Comparison of ENCODE assay signal across 24 cellular contexts in the genomic region with DNA sequence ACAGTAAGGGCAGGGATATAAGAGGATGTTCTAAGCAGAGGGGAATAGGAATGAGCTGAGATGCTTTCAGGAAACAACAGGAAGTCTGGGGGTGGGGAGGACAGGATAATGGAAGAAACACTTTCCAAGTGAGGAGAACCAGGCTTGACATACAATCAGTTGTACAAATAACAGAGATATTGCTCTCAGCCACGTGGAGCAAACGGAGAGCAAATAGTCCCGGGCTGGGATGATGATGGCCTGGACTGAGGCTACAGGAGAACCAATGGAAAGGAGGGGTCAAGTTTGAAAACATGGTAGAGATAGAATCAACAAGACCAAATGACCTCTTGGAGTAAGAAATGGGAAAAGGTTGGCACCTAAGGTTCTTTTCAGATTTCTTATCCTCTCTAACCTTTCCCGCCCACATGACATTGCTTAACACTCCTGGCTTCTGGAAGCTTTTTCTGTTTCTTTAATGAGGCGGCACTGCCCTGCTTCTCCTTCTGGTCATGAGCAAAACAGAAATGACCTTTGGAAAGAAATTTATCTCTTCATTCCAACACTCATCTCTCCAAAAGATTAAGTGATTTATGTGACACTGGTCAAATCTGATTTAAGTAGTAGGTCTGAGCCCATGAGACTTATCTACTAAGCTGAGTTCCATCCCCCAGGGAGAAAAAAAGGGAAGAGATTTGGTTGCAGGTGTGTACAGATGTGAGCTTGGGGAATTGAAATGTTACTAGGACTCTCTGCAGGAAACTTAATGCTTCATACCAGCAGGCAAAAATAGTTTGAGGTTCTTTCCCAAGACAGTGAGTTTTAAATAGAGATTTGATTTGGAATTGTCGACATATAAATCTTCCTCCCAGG.
DNase-seq lines count a peak whose midpoint lies in the region; ATAC-seq and TF ChIP-seq lines count a peak whose summit lies in the region.
"Had no signal": no experiment of that assay in that cellular context is flagged by ENCODE, and none has a peak within 500 bp of the region (broad histone marks: within the 10 kb centered on the region; RNA-seq: fewer than 3 reads in every experiment).

No MANE protein-coding gene starts in this region.

- no peak overlapping the region for H3K9ac ChIP-seq in mammary epithelial cell (ENCODE audit: insufficient read depth, low read length)

- DNase-seq in right cardiac atrium (no peak), left ventricle myocardium inferior (no peak), OCI-LY7 (ENCODE audit: low spot score) (peak; percentile 77), germinal center (ENCODE audit: low spot score) (peak; percentile 30), mammary epithelial cell (no peak), CD14-positive monocyte (ENCODE audit: low spot score) (no peak)
- DNase-seq in stimulated activated effector memory CD8-positive, alpha-beta T cell treated with anti-CD3 and anti-CD28 coated beads, Interleukin-12 subunit alpha, Interleukin-12 subunit beta, amount 100 ng/mL, for 72 hours (ENCODE audit: low spot score in 2 of 2): no peak
- DNase-seq: 8988T, DMS53, GF-D8, HCEC 1CT, KBM-7, NCI-H1105, NCI-H146, NCI-H2029, NCI-H226, NCI-H510A treated with DMSO at 0.1 percent for 48 hours, NCI-H748 treated with DMSO at 0.1 percent for 48 hours, OCI-M1, SJCRH30 had no signal

- POLR2A ChIA-PET in OCI-LY7 (lab: Charles Lee): interaction anchor here (1.3 to 1.8 kb wide), 2 partner anchors 8 to 12 kb away, joined by 4 to 5 read pairs; no protein-coding TSS in a partner anchor

- peaks cover 5% of the 10 kb centered on the region for H3K9me3 Mint-ChIP-seq in stimulated activated effector memory CD8-positive, alpha-beta T cell treated with anti-CD3 and anti-CD28 coated beads, Interleukin-12 subunit alpha, Interleukin-12 subunit beta, amount 100 ng/mL, for 72 hours
- peaks cover 6 to 25% (median 18%) of the 10 kb centered on the region in 7 donors for H3K9me3 Mint-ChIP-seq in CD14-positive monocyte

- H3K27me3 ChIP-seq in right cardiac atrium (ENCODE audit: control insufficient read depth, insufficient read depth) (no peaks in the 10 kb centered on the region), left ventricle myocardium inferior (ENCODE audit: low read depth) (peaks cover 4% of the 10 kb centered on the region), mammary epithelial cell (ENCODE audit: insufficient read depth, low read length) (peaks cover 3% of the 10 kb centered on the region)
- H3K27me3 ChIP-seq: SJCRH30 had no signal

- no peak overlapping the region for H3K4me3 Mint-ChIP-seq in stimulated activated effector memory CD8-positive, alpha-beta T cell treated with anti-CD3 and anti-CD28 coated beads, Interleukin-12 subunit alpha, Interleukin-12 subunit beta, amount 100 ng/mL, for 72 hours
- H3K4me3 Mint-ChIP-seq in CD14-positive monocyte: no peak overlapping the region

- no peaks in the 10 kb centered on the region for H3K36me3 ChIP-seq in left ventricle myocardium inferior
- peaks cover 13% of the 10 kb centered on the region for H3K36me3 ChIP-seq in OCI-LY7 (ENCODE audit: insufficient read depth, low read length)
- H3K36me3 ChIP-seq in mammary epithelial cell (ENCODE audit: insufficient read depth, low read length): no peaks in the 10 kb centered on the region
- H3K36me3 ChIP-seq: SJCRH30 had no signal

- H3K4me2 ChIP-seq in OCI-LY7 (ENCODE audit: low read length) (peak overlapping the region; percentile 43), mammary epithelial cell (ENCODE audit: insufficient read depth, low read depth, low read length) (no peak overlapping the region)

- peaks cover 0 to 3% (median 1%) of the 10 kb centered on the region in 3 donors for H3K27me3 Mint-ChIP-seq in CD14-positive monocyte (ENCODE audit: low read depth in 3 of 3)

- in situ Hi-C loops in mammary epithelial cell (cut with MboI; ENCODE audit: low sequenced_read_pairs in 2 of 2): no loop called here

- 62% methylated on average over 6 of the region's 6 CpGs for WGBS in right cardiac atrium
- 55% methylated on average over 6 of the region's 6 CpGs for WGBS in mammary epithelial cell (ENCODE audit: low coverage, missing lambda C conversion rate)

- intact Hi-C loops in right cardiac atrium (cut with DNase I): no loop called here
- intact Hi-C loops in left ventricle myocardium inferior (cut with micrococcal nuclease): no loop called here
- intact Hi-C loops in OCI-LY7 (cut with micrococcal nuclease; ENCODE audit: unreplicated experiment): no loop called here
- intact Hi-C loops in mammary epithelial cell (cut with micrococcal nuclease): no loop called here
- intact Hi-C loops in CD14-positive monocyte (cut with micrococcal nuclease): no loop called here

- H3K4me3 ChIP-seq in right cardiac atrium (ENCODE audit: low read length): no peak overlapping the region
- no peak overlapping the region for H3K4me3 ChIP-seq in left ventricle myocardium inferior
- H3K4me3 ChIP-seq in OCI-LY7 (ENCODE audit: low read depth, low read length, poor library complexity, severe bottlenecking): peak overlapping the region; percentile 12
- H3K4me3 ChIP-seq in mammary epithelial cell (replicated peaks in 1 of 3; ENCODE audit: insufficient read depth in 1 of 3, low read depth in 2 of 3, low read length in 3 of 3): no peak overlapping the region
- H3K4me3 ChIP-seq: SJCRH30 had no signal

- CTCF ChIA-PET in OCI-LY7 (lab: Charles Lee; ENCODE audit: unreplicated experiment): no interaction called here
- CTCF ChIA-PET in mammary epithelial cell (lab: Charles Lee; ENCODE audit: low non-redundant PET): no interaction called here

- no peaks in the 10 kb centered on the region for H3K9me2 ChIP-seq in OCI-LY7 (ENCODE audit: insufficient read depth, low read length)

- H2AFZ ChIP-seq in OCI-LY7 (ENCODE audit: low read length): peak overlapping the region; percentile 73
- no peak overlapping the region for H2AFZ ChIP-seq in mammary epithelial cell (ENCODE audit: low read depth, low read length)

- H3K27ac Mint-ChIP-seq in stimulated activated effector memory CD8-positive, alpha-beta T cell treated with anti-CD3 and anti-CD28 coated beads, Interleukin-12 subunit alpha, Interleukin-12 subunit beta, amount 100 ng/mL, for 72 hours: no peak overlapping the region
- H3K27ac Mint-ChIP-seq in CD14-positive monocyte: no peak overlapping the region

- no peak for TF ChIP-seq CTCF in left ventricle myocardium inferior (IDR thresholded peaks at IDR 0.05; ENCODE audit: borderline replicate concordance)
- TF ChIP-seq CTCF in OCI-LY7 (conservative IDR thresholded peaks at IDR 0.05; ENCODE audit: low read length): no peak
- no peak for TF ChIP-seq CTCF in mammary epithelial cell (conservative IDR thresholded peaks at IDR 0.05 in 1 of 2, IDR thresholded peaks at IDR 0.05 in 1 of 2; ENCODE audit: extremely low read depth in 1 of 2, insufficient read depth in 1 of 2, low read depth in 1 of 2, low read length in 2 of 2)
- TF ChIP-seq CTCF in CD14-positive monocyte (IDR thresholded peaks at IDR 0.05): no peak

- H3K79me2 ChIP-seq in OCI-LY7 (ENCODE audit: insufficient read depth, low read depth, low read length) (no peaks in the 10 kb centered on the region), mammary epithelial cell (ENCODE audit: insufficient read depth, low read length) (no peaks in the 10 kb centered on the region)

- peaks cover 3% of the 10 kb centered on the region for H3K4me1 ChIP-seq in right cardiac atrium (ENCODE audit: control insufficient read depth, insufficient read depth, low read length)
- no peaks in the 10 kb centered on the region for H3K4me1 ChIP-seq in left ventricle myocardium inferior
- peaks cover 57% of the 10 kb centered on the region for H3K4me1 ChIP-seq in OCI-LY7 (ENCODE audit: insufficient read depth, low read length, poor library complexity, severe bottlenecking)
- H3K4me1 ChIP-seq in mammary epithelial cell (ENCODE audit: insufficient read depth, low read length): no peaks in the 10 kb centered on the region
- H3K4me1 ChIP-seq: SJCRH30 had no signal

- no peaks in the 10 kb centered on the region for H3K36me3 Mint-ChIP-seq in stimulated activated effector memory CD8-positive, alpha-beta T cell treated with anti-CD3 and anti-CD28 coated beads, Interleukin-12 subunit alpha, Interleukin-12 subunit beta, amount 100 ng/mL, for 72 hours
- no peaks in the 10 kb centered on the region for H3K36me3 Mint-ChIP-seq in CD14-positive monocyte

- H4K20me1 ChIP-seq in OCI-LY7 (ENCODE audit: insufficient read depth, low read length) (no peaks in the 10 kb centered on the region), mammary epithelial cell (ENCODE audit: insufficient read depth, low read length) (no peaks in the 10 kb centered on the region)

- no peaks in the 10 kb centered on the region for H3K9me3 ChIP-seq in right cardiac atrium (ENCODE audit: control insufficient read depth, low read length)
- peaks cover 3% of the 10 kb centered on the region for H3K9me3 ChIP-seq in left ventricle myocardium inferior (replicated peaks)
- peaks cover 46% of the 10 kb centered on the region for H3K9me3 ChIP-seq in OCI-LY7 (ENCODE audit: low read length)
- H3K9me3 ChIP-seq in mammary epithelial cell (replicated peaks; ENCODE audit: insufficient read depth, low read length): no peaks in the 10 kb centered on the region
- H3K9me3 ChIP-seq: SJCRH30 had no signal

- peaks cover 10% of the 10 kb centered on the region for H3K4me1 Mint-ChIP-seq in stimulated activated effector memory CD8-positive, alpha-beta T cell treated with anti-CD3 and anti-CD28 coated beads, Interleukin-12 subunit alpha, Interleukin-12 subunit beta, amount 100 ng/mL, for 72 hours
- no peaks in the 10 kb centered on the region for H3K4me1 Mint-ChIP-seq in CD14-positive monocyte

- ATAC-seq in right cardiac atrium (no peak), GM19023 (IDR thresholded peaks at IDR 0.05; ENCODE audit: unreplicated experiment) (no peak)
- ATAC-seq in stimulated activated effector memory CD8-positive, alpha-beta T cell treated with anti-CD3 and anti-CD28 coated beads, Interleukin-12 subunit alpha, Interleukin-12 subunit beta, amount 100 ng/mL, for 72 hours: no peak
- ATAC-seq: HepG2 had no signal

- H3K27ac ChIP-seq in right cardiac atrium (ENCODE audit: low read length): peak overlapping the region; percentile 35
- no peak overlapping the region for H3K27ac ChIP-seq in left ventricle myocardium inferior (replicated peaks)
- H3K27ac ChIP-seq in OCI-LY7 (ENCODE audit: low read depth, low read length, poor library complexity, severe bottlenecking): peak overlapping the region; percentile 71
- no peak overlapping the region for H3K27ac ChIP-seq in mammary epithelial cell (ENCODE audit: insufficient read depth, low read depth, low read length)
- H3K27ac ChIP-seq: C4-2B, HL-60, SJCRH30 had no signal

- dilution Hi-C loops in mammary epithelial cell (cut with HindIII; ENCODE audit: low sequenced_read_pairs): no loop called here

- no TSS peak for BruUV-seq in OCI-LY7 (replicated peaks; lab: Mats Ljungman, UMichigan)
- BruUV-seq in mammary epithelial cell (replicated peaks; lab: Mats Ljungman, UMichigan): no TSS peak

Comparison
In these comparisons a context has a peak if more than half of its experiments do, and no peak if none do; other contexts are left out.
1. H3K27ac ChIP-seq: peak in right cardiac atrium (single experiment) and OCI-LY7 (single experiment); none in left ventricle myocardium inferior (single experiment) and mammary epithelial cell (single experiment).
2. DNase-seq: peak in OCI-LY7 (single experiment) and germinal center (single experiment); none in right cardiac atrium (0 of 3), left ventricle myocardium inferior (single experiment), mammary epithelial cell (single experiment), stimulated activated effector memory CD8-positive, alpha-beta T cell treated with anti-CD3 and anti-CD28 coated beads, Interleukin-12 subunit alpha, Interleukin-12 subunit beta, amount 100 ng/mL, for 72 hours (0 of 2) and CD14-positive monocyte (single experiment).